ENCODE assay signal across 1 cellular context in genomic region chr2:66574701-66575624, GRCh38.
TF ChIP-seq lines count a peak whose summit lies in the region.

No MANE protein-coding gene starts in this region.

TF ChIP-seq in HEK293, 187 proteins besides CTCF, POLR2A, EP300 and RAD21 (continued from another document):
- peak; percentile 63 for TF ChIP-seq ZFHX2 (tag by site-specific recombination; conservative IDR thresholded peaks at IDR 0.05)
- no peak for TF ChIP-seq YY2 (tag by site-specific recombination; IDR thresholded peaks at IDR 0.05)
- TF ChIP-seq ZNF639 (tag by site-specific recombination; IDR thresholded peaks at IDR 0.05): peak; percentile 76
- TF ChIP-seq HOXD13 (CRISPR knock-in tag; IDR thresholded peaks at IDR 0.05; ENCODE audit: borderline replicate concordance): no peak
- TF ChIP-seq ZNF24 (tag by site-specific recombination; IDR thresholded peaks at IDR 0.05): peak; percentile 35; the same call in 1 of the 2 replicates
- TF ChIP-seq FEZF1 (tag by site-specific recombination; IDR thresholded peaks at IDR 0.05): no peak
- peak; percentile 35; the same call in 1 of the 2 replicates for TF ChIP-seq ZBTB21 (tag by site-specific recombination; IDR thresholded peaks at IDR 0.05)
- TF ChIP-seq ZNF266 (tag by site-specific recombination; IDR thresholded peaks at IDR 0.05; ENCODE audit: low read depth): no peak
- no peak for TF ChIP-seq ZNF404 (tag by site-specific recombination; IDR thresholded peaks at IDR 0.05)
- TF ChIP-seq ZBTB10 (tag by site-specific recombination; IDR thresholded peaks at IDR 0.05): peak; percentile 91
- TF ChIP-seq SP3 (tag by site-specific recombination; IDR thresholded peaks at IDR 0.05): peak; percentile 64
- TF ChIP-seq ZNF621 (tag by site-specific recombination; IDR thresholded peaks at IDR 0.05): no peak
- no peak for TF ChIP-seq ZNF830 (tag by site-specific recombination; IDR thresholded peaks at IDR 0.05; ENCODE audit: low read depth)
- TF ChIP-seq ZNF658 (tag by site-specific recombination; IDR thresholded peaks at IDR 0.05): no peak
- TF ChIP-seq RBAK (tag by site-specific recombination; IDR thresholded peaks at IDR 0.05): no peak
- no peak for TF ChIP-seq BCL11B (tag by site-specific recombination; IDR thresholded peaks at IDR 0.05; ENCODE audit: low read depth)
- TF ChIP-seq ZNF426 (tag by site-specific recombination; IDR thresholded peaks at IDR 0.05): no peak
- no peak for TF ChIP-seq ZNF433 (tag by site-specific recombination; IDR thresholded peaks at IDR 0.05; ENCODE audit: low read depth)
- TF ChIP-seq SCRT1 (tag by site-specific recombination; IDR thresholded peaks at IDR 0.05; ENCODE audit: borderline replicate concordance): 0 out of 2 replicates have a peak, but pooled peaks have one; percentile 49
- peak; percentile 81 for TF ChIP-seq ZNF513 (tag by site-specific recombination; IDR thresholded peaks at IDR 0.05)
- no peak for TF ChIP-seq ZNF560 (tag by site-specific recombination; IDR thresholded peaks at IDR 0.05; ENCODE audit: borderline replicate concordance)
- TF ChIP-seq ZNF138 (tag by site-specific recombination; IDR thresholded peaks at IDR 0.05; ENCODE audit: borderline replicate concordance): no peak
- no peak for TF ChIP-seq GLIS1 (tag by site-specific recombination; IDR thresholded peaks at IDR 0.05)
- TF ChIP-seq ZNF837 (tag by site-specific recombination; IDR thresholded peaks at IDR 0.05): no peak
- TF ChIP-seq ZSCAN4 (tag by site-specific recombination; IDR thresholded peaks at IDR 0.05): peak; percentile 61
- TF ChIP-seq HIC1 (tag by site-specific recombination; IDR thresholded peaks at IDR 0.05): no peak
- TF ChIP-seq WT1 (tag by site-specific recombination; IDR thresholded peaks at IDR 0.05): peak; percentile 69
- no peak for TF ChIP-seq GLI4 (tag by site-specific recombination; IDR thresholded peaks at IDR 0.05)
- TF ChIP-seq ZBTB49 (tag by site-specific recombination; IDR thresholded peaks at IDR 0.05; ENCODE audit: low read depth): no peak
- TF ChIP-seq BCL6B (tag by site-specific recombination; IDR thresholded peaks at IDR 0.05): 0 out of 2 replicates have a peak, but pooled peaks have one; percentile 43
- no peak for TF ChIP-seq ZNF140 (tag by site-specific recombination; IDR thresholded peaks at IDR 0.05)
- peak; percentile 22 for TF ChIP-seq ZNF341 (tag by site-specific recombination; IDR thresholded peaks at IDR 0.05; ENCODE audit: low read depth)
- TF ChIP-seq ZNF366 (tag by site-specific recombination; conservative IDR thresholded peaks at IDR 0.05): peak; percentile 99
- TF ChIP-seq ZNF549 (tag by site-specific recombination; IDR thresholded peaks at IDR 0.05): no peak
- TF ChIP-seq ZNF449 (tag by site-specific recombination; IDR thresholded peaks at IDR 0.05): no peak
- TF ChIP-seq ZNF223 (tag by site-specific recombination; IDR thresholded peaks at IDR 0.05): no peak
- no peak for TF ChIP-seq ZNF175 (tag by site-specific recombination; IDR thresholded peaks at IDR 0.05)
- peak; percentile 55; the same call in 1 of the 2 replicates for TF ChIP-seq ZNF501 (tag by site-specific recombination; IDR thresholded peaks at IDR 0.05)
- TF ChIP-seq ZNF785 (tag by site-specific recombination; IDR thresholded peaks at IDR 0.05): no peak
- no peak for TF ChIP-seq ZNF16 (tag by site-specific recombination; IDR thresholded peaks at IDR 0.05; ENCODE audit: low read depth)
- TF ChIP-seq ZNF610 (tag by site-specific recombination; IDR thresholded peaks at IDR 0.05; ENCODE audit: borderline replicate concordance): peak; percentile 59; the same call in 1 of the 2 replicates
- TF ChIP-seq ZBTB44 (tag by site-specific recombination; IDR thresholded peaks at IDR 0.05): peak; percentile 94
- no peak for TF ChIP-seq HOXC10 (CRISPR knock-in tag; IDR thresholded peaks at IDR 0.05)
- TF ChIP-seq ZNF2 (tag by site-specific recombination; IDR thresholded peaks at IDR 0.05): peak; percentile 86; the same call in 1 of the 2 replicates
